8 cellular contexts compared by ENCODE assay signal in the genomic region with DNA sequence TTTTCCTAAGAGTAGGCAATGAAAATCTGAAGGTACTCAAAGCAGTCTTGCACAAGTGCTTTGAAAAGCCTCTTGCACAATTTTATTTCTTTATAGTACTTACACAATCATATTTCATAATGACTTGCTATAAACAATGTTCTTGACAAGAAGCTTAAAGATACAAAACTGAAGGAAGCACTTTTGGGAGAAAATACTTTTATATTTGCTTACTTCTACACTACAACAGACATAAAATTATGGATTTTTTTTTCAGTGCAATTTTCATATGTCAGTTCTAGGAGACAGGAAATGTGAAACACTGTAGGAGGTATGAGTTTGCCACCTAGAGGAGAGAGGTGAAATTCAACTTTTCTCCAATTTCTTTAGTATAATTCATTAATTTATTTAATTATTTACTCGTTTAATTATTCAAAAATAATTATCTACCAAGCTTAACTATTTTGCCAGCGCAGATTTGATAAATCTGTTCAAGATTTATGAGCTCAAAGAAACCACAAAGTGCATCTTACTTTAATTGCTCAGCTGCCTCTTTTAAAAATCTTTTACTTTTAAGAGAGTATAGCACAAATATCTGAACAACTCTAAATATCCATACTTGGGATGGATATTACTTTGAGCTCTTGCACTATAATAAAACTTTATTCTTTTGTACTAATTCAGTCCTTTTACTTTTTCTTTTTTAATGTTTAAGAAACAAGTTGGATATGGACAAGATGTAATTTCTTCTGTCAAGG. TPM values are rescaled to one million over a fixed set of nuclear protein-coding genes. Genes with fewer than 3 reads are reported as not detected.
DNase-seq lines count a peak whose midpoint lies in the region; ATAC-seq and TF ChIP-seq lines count a peak whose summit lies in the region.

No MANE protein-coding gene starts in this region.

- intact Hi-C loops in gastrocnemius medialis (cut with DNase I; ENCODE audit: low total_unique reads): loop anchor here (1.0 to 2.0 kb wide), 4 partner anchors 29 to 225 kb away; a partner anchor contains a TSS

- no peak overlapping the region for H2AFZ ChIP-seq in ACC112 (ENCODE audit: low read length, unreplicated experiment)

- H3K4me3 ChIP-seq in ACC112 (ENCODE audit: low read depth, low read length) (no peak overlapping the region), gastrocnemius medialis (no peak overlapping the region)

- H3K27ac ChIP-seq in ACC112 (ENCODE audit: low read depth, low read length) (peak overlapping the region; percentile 52), gastrocnemius medialis (peak overlapping the region; percentile 77 to 82 (median 80))

- in situ Hi-C loops in GM13977 (cut with MboI; ENCODE audit: low pct_unique_long_range_greater_than_20kb, low sequenced_read_pairs, unreplicated experiment): loop anchor here (25.0 kb wide), 1 partner anchor 226 kb away; a partner anchor contains a TSS
- in situ Hi-C loops in gastrocnemius medialis (cut with MboI; ENCODE audit: low sequenced_read_pairs in 4 of 4): no loop called here

- H3K4me1 ChIP-seq in ACC112 (ENCODE audit: control insufficient read depth, insufficient read depth, low read length, unreplicated experiment): peaks cover 50% of the 10 kb centered on the region
- peaks cover 32 to 50% of the 10 kb centered on the region in 2 donors for H3K4me1 ChIP-seq in gastrocnemius medialis

- H3K79me2 ChIP-seq in ACC112 (ENCODE audit: control insufficient read depth, insufficient read depth, low read length, unreplicated experiment): no peaks in the 10 kb centered on the region

- H3K9me3 ChIP-seq in gastrocnemius medialis: no peaks in the 10 kb centered on the region

- no peaks in the 10 kb centered on the region for H3K36me3 ChIP-seq in ACC112 (ENCODE audit: insufficient read depth, low read length)
- no peaks in the 10 kb centered on the region for H3K36me3 ChIP-seq in gastrocnemius medialis

- no peaks in the 10 kb centered on the region for H3K27me3 ChIP-seq in ACC112 (ENCODE audit: insufficient read depth, low read length)
- no peaks in the 10 kb centered on the region for H3K27me3 ChIP-seq in gastrocnemius medialis

- TF ChIP-seq CTCF in GM13977 (IDR thresholded peaks at IDR 0.05; ENCODE audit: extremely low read depth, insufficient read depth, missing control alignments) (peak; percentile 51), gastrocnemius medialis (IDR thresholded peaks at IDR 0.05 in 4 of 5, conservative IDR thresholded peaks at IDR 0.05 in 1 of 5) (peak in 4 of 5 experiments; percentile 29 to 58 (median 54))

- no peak for TF ChIP-seq POLR2A in erythroblast (IDR thresholded peaks at IDR 0.05; ENCODE audit: low read length)
- TF ChIP-seq POLR2A in gastrocnemius medialis (IDR thresholded peaks at IDR 0.05): no peak

- ATAC-seq in gastrocnemius medialis: peak; percentile 77 to 91
- no peak for ATAC-seq in HG02642 (IDR thresholded peaks at IDR 0.05; ENCODE audit: poor library complexity, unreplicated experiment)
- ATAC-seq in GM18873 (IDR thresholded peaks at IDR 0.05; ENCODE audit: low FRiP score, unreplicated experiment): no peak

- no peak for DNase-seq in GM13977 (ENCODE audit: low spot score)
- peak; percentile 40 for DNase-seq in NCI-H446 treated with DMSO at 0.1 percent for 48 hours (lab: John Stamatoyannopoulos, UW)
- peak; percentile 7 to 23 for DNase-seq in erythroblast (lab: John Stamatoyannopoulos, UW)
- DNase-seq in gastrocnemius medialis: no peak
- DNase-seq in GOT3 (lab: John Stamatoyannopoulos, UW): no peak

RNA-seq across cellular contexts. Expression of a gene that starts 29.0 kb away (rescaled TPM):
- total RNA-seq in gastrocnemius medialis: 10 to 100 TPM in 3 of 4 donors, 1 to 10 TPM in 1; 4.5 to 25.1 (median 15.6) TPM

RNA-seq across cellular contexts. Expression of a gene that starts 43.5 kb away (rescaled TPM):
- total RNA-seq in gastrocnemius medialis: under 1 TPM in 1 of 4 donors, not detected in 3; 0.46 TPM

RNA-seq across cellular contexts. Expression of a gene that starts 43.9 kb away (rescaled TPM):
- total RNA-seq in gastrocnemius medialis: under 1 TPM in 2 of 4 donors, not detected in 2; 0.65 to 1.00 TPM

Comparison
In these comparisons a context has a peak if more than half of its experiments do, and no peak if none do; other contexts are left out.
1. DNase-seq: peak in NCI-H446 treated with DMSO at 0.1 percent for 48 hours (single experiment) and erythroblast (2 of 2); none in GM13977 (single experiment), gastrocnemius medialis (0 of 2) and GOT3 (single experiment).
2. ATAC-seq: peak in gastrocnemius medialis (2 of 2); none in HG02642 (single experiment) and GM18873 (single experiment).